Comparison of ENCODE assay signal across 8 cellular contexts in the genomic region with DNA sequence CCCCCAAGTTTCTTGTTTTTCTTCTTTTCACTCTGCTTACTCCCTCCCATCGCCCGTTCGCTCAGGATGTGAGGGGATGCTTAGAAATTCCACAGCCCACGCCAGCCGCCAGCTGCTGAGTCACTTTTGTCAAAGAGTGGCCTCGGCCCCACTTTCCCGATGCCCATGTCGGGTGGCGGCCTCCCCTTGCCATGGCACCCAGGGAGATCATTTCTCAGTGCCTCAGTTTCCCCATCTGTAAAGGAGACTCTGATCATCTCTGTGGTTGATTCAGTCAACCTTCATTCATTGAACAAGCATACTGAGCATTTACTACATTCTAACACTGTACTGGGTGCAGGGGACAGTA. TPM values are rescaled to one million over a fixed set of nuclear protein-coding genes. Genes with fewer than 3 reads are reported as not detected.
DNase-seq lines count a peak whose midpoint lies in the region; FAIRE-seq and TF ChIP-seq lines count a peak whose summit lies in the region.

No MANE protein-coding gene starts in this region.

- H2BK120ac ChIP-seq in mesendoderm (ENCODE audit: low read depth, low read length), result no peak overlapping the region

- H3K4me1 ChIP-seq in astrocyte (ENCODE audit: insufficient read depth, low read length), result peaks cover 68% of the 10 kb centered on the region
- H3K4me1 ChIP-seq in mesendoderm (ENCODE audit: control insufficient read depth, low read depth, low read length), result peaks cover 14% of the 10 kb centered on the region
- no peaks in the 10 kb centered on the region for H3K4me1 ChIP-seq in urinary bladder (ENCODE audit: insufficient read depth)

- peaks cover 16% of the 10 kb centered on the region for H3K4me1 Mint-ChIP-seq in activated naive CD4-positive, alpha-beta T cell treated with anti-CD3 and anti-CD28 coated beads, Interleukin-2, amount 10 ng/mL, durations not matched to agents 7 days and 5 days
- H3K4me1 Mint-ChIP-seq in astrocyte (ENCODE audit: low read depth, unreplicated experiment), result peaks cover 36% of the 10 kb centered on the region

- H3K9me3 Mint-ChIP-seq in activated naive CD4-positive, alpha-beta T cell treated with anti-CD3 and anti-CD28 coated beads, Interleukin-2, amount 10 ng/mL, durations not matched to agents 7 days and 5 days, result no peaks in the 10 kb centered on the region
- H3K9me3 Mint-ChIP-seq in astrocyte (ENCODE audit: unreplicated experiment), result no peaks in the 10 kb centered on the region

- H3K79me2 ChIP-seq in astrocyte (ENCODE audit: insufficient read depth, low read length) (peaks cover 41% of the 10 kb centered on the region), mesendoderm (ENCODE audit: control insufficient read depth, insufficient read depth, low read length) (no peaks in the 10 kb centered on the region)

- H2AFZ ChIP-seq in astrocyte (ENCODE audit: low read depth, low read length), result peak overlapping the region; percentile 0

- H4K20me1 ChIP-seq in astrocyte (ENCODE audit: insufficient read depth, low read length), result peaks cover 22% of the 10 kb centered on the region

- no CpG with 5 or more reads among the region's 9 CpGs for WGBS in mesendoderm (ENCODE audit: extremely low coverage, insufficient coverage, low lambda C conversion rate)
- WGBS in urinary bladder, result 1% methylated on average over 9 of the region's 9 CpGs

- H4K8ac ChIP-seq in mesendoderm (ENCODE audit: low read depth, low read length), result no peak overlapping the region

- FAIRE-seq in astrocyte (lab: Jason Lieb, UNC), result no peak

- TF ChIP-seq CTCF in astrocyte (IDR thresholded peaks at IDR 0.05; ENCODE audit: insufficient read depth, low read depth, low read length), result no peak

- H4K5ac ChIP-seq in mesendoderm (ENCODE audit: low read length), result no peak overlapping the region

- peak overlapping the region; percentile 56 for H3K4me3 Mint-ChIP-seq in activated naive CD4-positive, alpha-beta T cell treated with anti-CD3 and anti-CD28 coated beads, Interleukin-2, amount 10 ng/mL, durations not matched to agents 7 days and 5 days
- peak overlapping the region; percentile 89 for H3K4me3 Mint-ChIP-seq in astrocyte (ENCODE audit: unreplicated experiment)

- peak overlapping the region; percentile 68 for H3K4me3 ChIP-seq in astrocyte (ENCODE audit: insufficient read depth, low read depth, low read length)
- H3K4me3 ChIP-seq in mesendoderm (ENCODE audit: low read length), result no peak overlapping the region
- H3K4me3 ChIP-seq in urinary bladder (ENCODE audit: low read depth, low read length), result peak overlapping the region; percentile 50

- peaks cover 2% of the 10 kb centered on the region for H3K36me3 ChIP-seq in astrocyte (ENCODE audit: insufficient read depth, low read length)
- no peaks in the 10 kb centered on the region for H3K36me3 ChIP-seq in mesendoderm (ENCODE audit: control insufficient read depth, insufficient read depth, low read length)
- H3K36me3 ChIP-seq in urinary bladder (ENCODE audit: insufficient read depth), result no peaks in the 10 kb centered on the region

- H3K4me2 ChIP-seq in astrocyte (ENCODE audit: low read length) (peak overlapping the region; percentile 87), mesendoderm (ENCODE audit: low read length) (peak overlapping the region; percentile 25)

- H3K79me1 ChIP-seq in mesendoderm (ENCODE audit: low read length), result no peaks in the 10 kb centered on the region

- no peaks in the 10 kb centered on the region for H3K36me3 Mint-ChIP-seq in activated naive CD4-positive, alpha-beta T cell treated with anti-CD3 and anti-CD28 coated beads, Interleukin-2, amount 10 ng/mL, durations not matched to agents 7 days and 5 days
- H3K36me3 Mint-ChIP-seq in astrocyte (ENCODE audit: low read depth, unreplicated experiment), result no peaks in the 10 kb centered on the region

- no peak overlapping the region for H3K23ac ChIP-seq in mesendoderm (ENCODE audit: low read length)

- H3K4ac ChIP-seq in mesendoderm (ENCODE audit: low read depth, low read length), result no peak overlapping the region

- H2AK5ac ChIP-seq in mesendoderm (ENCODE audit: low read length), result no peak overlapping the region

- no peak overlapping the region for H2BK15ac ChIP-seq in mesendoderm (replicated peaks; ENCODE audit: low read depth)

- CTCF ChIA-PET in activated naive CD4-positive, alpha-beta T cell treated with anti-CD3 and anti-CD28 coated beads, Interleukin-2, amount 10 ng/mL, durations not matched to agents 7 days and 5 days (lab: Charles Lee), result interaction anchor here (1.2 kb wide), 1 partner anchor 63 kb away, joined by 3 read pairs; no protein-coding TSS in a partner anchor

- H3K27me3 ChIP-seq in astrocyte (ENCODE audit: insufficient read depth, low read length), result no peaks in the 10 kb centered on the region
- no peaks in the 10 kb centered on the region for H3K27me3 ChIP-seq in mesendoderm (ENCODE audit: insufficient read depth, low read length, poor library complexity)

- no peak overlapping the region for H2BK5ac ChIP-seq in mesendoderm (ENCODE audit: low read length)

- H3K27ac ChIP-seq in astrocyte (ENCODE audit: low read depth, low read length), result peak overlapping the region; percentile 71
- no peak overlapping the region for H3K27ac ChIP-seq in mesendoderm (ENCODE audit: low read depth, low read length)
- no peak overlapping the region for H3K27ac ChIP-seq in urinary bladder (ENCODE audit: low read depth)

- peak overlapping the region; percentile 56 for H3K56ac ChIP-seq in mesendoderm (ENCODE audit: low read length)

- H3K9me3 ChIP-seq in astrocyte (ENCODE audit: insufficient read depth, low read depth, low read length), result no peaks in the 10 kb centered on the region

- peaks cover 70% of the 10 kb centered on the region for H3K27me3 Mint-ChIP-seq in activated naive CD4-positive, alpha-beta T cell treated with anti-CD3 and anti-CD28 coated beads, Interleukin-2, amount 10 ng/mL, durations not matched to agents 7 days and 5 days
- no peaks in the 10 kb centered on the region for H3K27me3 Mint-ChIP-seq in astrocyte (ENCODE audit: low read depth, unreplicated experiment)

- H3K27ac Mint-ChIP-seq in activated naive CD4-positive, alpha-beta T cell treated with anti-CD3 and anti-CD28 coated beads, Interleukin-2, amount 10 ng/mL, durations not matched to agents 7 days and 5 days, result no peak overlapping the region
- peak overlapping the region; percentile 82 for H3K27ac Mint-ChIP-seq in astrocyte (ENCODE audit: unreplicated experiment)

- H3K9ac ChIP-seq in astrocyte (ENCODE audit: low read length) (peak overlapping the region; percentile 84), mesendoderm (ENCODE audit: low read length) (peak overlapping the region; percentile 3)

- peak overlapping the region; percentile 5 for H3K18ac ChIP-seq in mesendoderm (ENCODE audit: low read length)

- DNase-seq in activated naive CD4-positive, alpha-beta T cell treated with anti-CD3 and anti-CD28 coated beads, Interleukin-2, amount 10 ng/mL, durations not matched to agents 7 days and 5 days, result no peak
- DNase-seq in activated naive CD4-positive, alpha-beta T cell treated with anti-CD3 and anti-CD28 coated beads, Interleukin-2, amount 50 U/mL, for 16 hours, result no peak
- DNase-seq in astrocyte (ENCODE audit: low read depth), result no peak
- no peak for DNase-seq in mesendoderm
- no peak for DNase-seq in NOMO-1 (lab: John Stamatoyannopoulos, UW; ENCODE audit: unreplicated experiment in 2 of 2)
- no peak for DNase-seq in NCI-H345 (lab: John Stamatoyannopoulos, UW)
- DNase-seq in NCI-H187 treated with DMSO at 0.1 percent for 48 hours (lab: John Stamatoyannopoulos, UW), result no peak

RNA-seq across cellular contexts. Expression of gene PDGFRB, which starts 0.4 kb away (rescaled TPM):
- total RNA-seq in astrocyte, result 78.8 and 96.6 TPM in 2 replicates
- 15.5 TPM for polyA plus RNA-seq in mesendoderm (2013, experiment 1 of 2)
- polyA plus RNA-seq in mesendoderm (2013, experiment 2 of 2), result 14.7 TPM
- total RNA-seq in urinary bladder, result 112 TPM
- polyA plus RNA-seq in urinary bladder, result 79.4 TPM

RNA-seq across cellular contexts. Expression of gene CDX1, which starts 10.6 kb away (rescaled TPM):
- total RNA-seq in astrocyte (0.50 TPM in 1 of 2 replicates, not detected in the other), urinary bladder (0.21 TPM)
- 4.8 TPM for polyA plus RNA-seq in mesendoderm (2013, experiment 1 of 2)
- polyA plus RNA-seq in mesendoderm (2013, experiment 2 of 2), result 4.8 TPM
- polyA plus RNA-seq in urinary bladder, result not detected

RNA-seq across cellular contexts. Expression of gene SLC6A7, which starts 33.9 kb away (rescaled TPM):
- total RNA-seq in astrocyte (not detected in 2 replicates), urinary bladder (not detected)
- polyA plus RNA-seq in mesendoderm (2013, experiment 1 of 2), result 0.01 TPM
- 0.04 TPM for polyA plus RNA-seq in mesendoderm (2013, experiment 2 of 2)
- 0.01 TPM for polyA plus RNA-seq in urinary bladder
